15 cellular contexts compared by ENCODE assay signal in the genomic region with DNA sequence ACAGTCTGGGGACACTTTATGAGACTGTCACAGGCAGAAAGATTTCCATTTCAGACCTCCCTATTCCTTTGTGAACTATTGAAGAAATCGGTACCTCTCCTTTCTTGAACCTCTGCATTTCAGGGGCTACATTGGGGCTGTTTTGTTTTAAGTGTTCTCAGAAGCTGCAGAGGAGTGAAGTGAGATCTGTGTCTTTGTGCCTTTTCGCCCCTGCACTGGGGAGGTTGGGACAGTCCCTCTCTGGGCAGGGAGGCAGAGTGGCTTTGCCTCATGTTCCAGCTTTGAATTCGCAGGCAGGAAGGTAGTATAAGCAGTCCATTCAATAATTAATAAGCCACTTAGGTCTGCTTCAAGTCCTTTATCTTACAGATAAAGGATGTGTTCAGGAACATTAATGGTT. TPM values are rescaled to one million over a fixed set of nuclear protein-coding genes. Genes with fewer than 3 reads are reported as not detected.
DNase-seq lines count a peak whose midpoint lies in the region; ATAC-seq and TF ChIP-seq lines count a peak whose summit lies in the region.
"Had no signal": no experiment of that assay in that cellular context is flagged by ENCODE, and none has a peak within 500 bp of the region (broad histone marks: within the 10 kb centered on the region; RNA-seq: fewer than 3 reads in every experiment).

No MANE protein-coding gene starts in this region.

- H3K27me3 ChIP-seq in spleen (replicated peaks in 1 of 7) (peaks cover 0 to 69% (median 0%) of the 10 kb centered on the region in 7 donors), aorta (ENCODE audit: control insufficient read depth in 1 of 2, insufficient read depth in 2 of 2, low read length in 1 of 2) (no peaks in the 10 kb centered on the region)

- peaks cover 0 to 26% (median 0%) of the 10 kb centered on the region in 8 donors for H3K9me3 ChIP-seq in spleen
- peaks cover 6% of the 10 kb centered on the region for H3K9me3 ChIP-seq in aorta (ENCODE audit: control insufficient read depth, low read length)
- H3K9me3 ChIP-seq: sigmoid colon had no signal

- intact Hi-C loops in spleen (cut with DNase I; ENCODE audit: low total_unique reads), result no loop called here
- intact Hi-C loops in aorta (cut with DNase I), result no loop called here

- no peaks in the 10 kb centered on the region for H3K4me1 ChIP-seq in spleen
- H3K4me1 ChIP-seq in aorta (ENCODE audit: control insufficient read depth in 1 of 2, insufficient read depth in 2 of 2, low read length in 2 of 2), result no peaks in the 10 kb centered on the region
- H3K4me1 ChIP-seq: sigmoid colon had no signal

- H3K27me3 Mint-ChIP-seq in activated naive CD8-positive, alpha-beta T cell treated with anti-CD3 and anti-CD28 coated beads, Interleukin-2, amount 50 U/mL, for 24 hours, result peaks cover 19% of the 10 kb centered on the region

- peak; percentile 27 for ATAC-seq in GM21390 (IDR thresholded peaks at IDR 0.05; ENCODE audit: unreplicated experiment)
- ATAC-seq in HG03064 (IDR thresholded peaks at IDR 0.05; ENCODE audit: low read depth, unreplicated experiment), result peak; percentile 27
- no peak for ATAC-seq in aorta (ENCODE audit: low FRiP score)
- ATAC-seq in activated naive CD8-positive, alpha-beta T cell treated with anti-CD3 and anti-CD28 coated beads, Interleukin-2, amount 50 U/mL, for 24 hours, result no peak
- ATAC-seq: activated T-helper 17 cell treated with anti-CD3 and anti-CD28 coated beads, Interleukin-2, amount 50 U/mL, for 72 hours had no signal

- TF ChIP-seq CTCF in GM13977 (IDR thresholded peaks at IDR 0.05; ENCODE audit: extremely low read depth, insufficient read depth, missing control alignments) (no peak), spleen (IDR thresholded peaks at IDR 0.05 in 8 of 11, conservative IDR thresholded peaks at IDR 0.05 in 3 of 11) (no peak)

- H3K27ac ChIP-seq in cingulate gyrus (ENCODE audit: low read depth, low read length) (peak overlapping the region; percentile 86), spleen (no peak overlapping the region), aorta (ENCODE audit: low read depth in 1 of 2, low read length in 2 of 2) (no peak overlapping the region)
- H3K27ac ChIP-seq: RWPE1 had no signal

- H3K4me3 Mint-ChIP-seq in activated naive CD8-positive, alpha-beta T cell treated with anti-CD3 and anti-CD28 coated beads, Interleukin-2, amount 50 U/mL, for 24 hours, result no peak overlapping the region
- H3K4me3 Mint-ChIP-seq: activated T-helper 17 cell treated with anti-CD3 and anti-CD28 coated beads, Interleukin-2, amount 50 U/mL, for 72 hours had no signal

- peaks cover 8% of the 10 kb centered on the region for H3K9me3 Mint-ChIP-seq in activated naive CD8-positive, alpha-beta T cell treated with anti-CD3 and anti-CD28 coated beads, Interleukin-2, amount 50 U/mL, for 24 hours
- H3K9me3 Mint-ChIP-seq: activated T-helper 17 cell treated with anti-CD3 and anti-CD28 coated beads, Interleukin-2, amount 50 U/mL, for 72 hours had no signal

- no peak for TF ChIP-seq POLR2A in spleen (IDR thresholded peaks at IDR 0.05)

- H3K36me3 ChIP-seq in spleen (no peaks in the 10 kb centered on the region), aorta (ENCODE audit: control insufficient read depth in 1 of 2, insufficient read depth in 2 of 2, low read length in 1 of 2) (no peaks in the 10 kb centered on the region)
- H3K36me3 ChIP-seq: sigmoid colon had no signal

- in situ Hi-C loops in GM13977 (cut with MboI; ENCODE audit: low pct_unique_long_range_greater_than_20kb, low sequenced_read_pairs, unreplicated experiment), result no loop called here

- no peak overlapping the region for H3K27ac Mint-ChIP-seq in activated naive CD8-positive, alpha-beta T cell treated with anti-CD3 and anti-CD28 coated beads, Interleukin-2, amount 50 U/mL, for 24 hours
- H3K27ac Mint-ChIP-seq: activated T-helper 17 cell treated with anti-CD3 and anti-CD28 coated beads, Interleukin-2, amount 50 U/mL, for 72 hours; CD14-positive monocyte had no signal

- no peaks in the 10 kb centered on the region for H3K4me1 Mint-ChIP-seq in activated naive CD8-positive, alpha-beta T cell treated with anti-CD3 and anti-CD28 coated beads, Interleukin-2, amount 50 U/mL, for 24 hours
- H3K4me1 Mint-ChIP-seq: activated T-helper 17 cell treated with anti-CD3 and anti-CD28 coated beads, Interleukin-2, amount 50 U/mL, for 72 hours; CD14-positive monocyte had no signal

- H3K4me3 ChIP-seq in spleen (no peak overlapping the region), aorta (ENCODE audit: low read length in 2 of 2) (no peak overlapping the region)
- H3K4me3 ChIP-seq: sigmoid colon had no signal

- no peaks in the 10 kb centered on the region for H3K36me3 Mint-ChIP-seq in activated naive CD8-positive, alpha-beta T cell treated with anti-CD3 and anti-CD28 coated beads, Interleukin-2, amount 50 U/mL, for 24 hours (ENCODE audit: low read depth)
- H3K36me3 Mint-ChIP-seq: CD14-positive monocyte had no signal

- DNase-seq in GM13977 (ENCODE audit: low spot score), result peak; percentile 44
- DNase-seq in spleen, result no peak
- no peak for DNase-seq in NK-92 treated with Interleukin-12 subunit alpha and Interleukin-12 subunit beta, amount 100 ng/mL, for 24 hours (lab: John Stamatoyannopoulos, UW)
- no peak for DNase-seq in aorta
- DNase-seq in activated naive CD8-positive, alpha-beta T cell treated with anti-CD3 and anti-CD28 coated beads, Interleukin-2, amount 50 U/mL, for 24 hours, result no peak
- DNase-seq: mesendoderm, NCI-H2029, sigmoid colon had no signal

- 63 to 77% (median 75%) methylated on average over 3 of the region's 3 CpGs for WGBS in spleen, 5 donors
- WGBS in aorta, 2 donors, result 92% methylated on average over 3 of the region's 3 CpGs

RNA-seq across cellular contexts. Expression of a gene that starts 9.5 kb away (rescaled TPM):
- total RNA-seq in spleen (not detected), aorta (not detected)
- polyA plus RNA-seq in spleen (not detected), aorta (under 1 TPM in 1 of 2 donors, not detected in 1; under 0.01 TPM)
- total RNA-seq: activated T-helper 17 cell treated with anti-CD3 and anti-CD28 coated beads, Interleukin-2, amount 50 U/mL, for 72 hours; HT1080 had no signal
- polyA plus RNA-seq: CD14-positive monocyte had no signal

Comparison
In these comparisons a context has a peak if more than half of its experiments do, and no peak if none do; other contexts are left out.
1. ATAC-seq: peak in GM21390 (single experiment) and HG03064 (single experiment); none in aorta (single experiment) and activated naive CD8-positive, alpha-beta T cell treated with anti-CD3 and anti-CD28 coated beads, Interleukin-2, amount 50 U/mL, for 24 hours (single experiment).